15 cellular contexts compared by ENCODE assay signal in the genomic region with DNA sequence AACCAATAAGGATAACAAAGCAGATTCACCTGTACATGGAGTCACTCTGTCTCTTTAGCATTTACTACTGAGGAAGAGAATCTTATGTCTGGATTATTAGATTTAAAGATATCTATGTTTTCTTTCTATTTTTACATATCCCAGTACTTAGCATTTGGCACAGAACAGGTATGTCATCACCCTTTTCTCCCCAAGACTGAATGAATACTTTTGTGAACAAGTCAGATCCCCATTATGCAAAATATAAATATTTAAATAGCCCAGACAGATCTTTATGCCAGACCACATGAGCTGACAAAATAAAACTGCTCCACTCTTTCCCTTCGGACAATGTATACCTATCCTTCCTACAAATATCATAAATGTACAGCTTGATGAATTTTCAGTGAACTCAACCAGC.
DNase-seq lines count a peak whose midpoint lies in the region; ATAC-seq and TF ChIP-seq lines count a peak whose summit lies in the region.
"Had no signal": no experiment of that assay in that cellular context is flagged by ENCODE, and none has a peak within 500 bp of the region (broad histone marks: within the 10 kb centered on the region; RNA-seq: fewer than 3 reads in every experiment).

No MANE protein-coding gene starts in this region.

- H3K4me1 ChIP-seq in cardiac muscle cell (ENCODE audit: low read depth), result peaks cover 10% of the 10 kb centered on the region
- H3K4me1 ChIP-seq: Peyer's patch had no signal

- H3K36me3 ChIP-seq in cardiac muscle cell, result no peaks in the 10 kb centered on the region
- H3K36me3 ChIP-seq: Peyer's patch had no signal

- TF ChIP-seq CTCF in cardiac muscle cell (IDR thresholded peaks at IDR 0.05; ENCODE audit: low read depth, low read length) (no peak), WTC11 (IDR thresholded peaks at IDR 0.05) (no peak)

- no peak overlapping the region for H3K4me3 Mint-ChIP-seq in WTC11
- H3K4me3 Mint-ChIP-seq: B cell, CD14-positive monocyte had no signal

- no peaks in the 10 kb centered on the region for H3K27me3 Mint-ChIP-seq in WTC11 (ENCODE audit: low read depth)
- H3K27me3 Mint-ChIP-seq: B cell had no signal

- CTCF ChIA-PET in WTC11 (lab: Charles Lee), result no interaction called here

- no peaks in the 10 kb centered on the region for H3K9me3 ChIP-seq in cardiac muscle cell (ENCODE audit: low read depth)
- H3K9me3 ChIP-seq: Peyer's patch had no signal

- no peak overlapping the region for H3K4me3 ChIP-seq in cardiac muscle cell
- H3K4me3 ChIP-seq: Peyer's patch had no signal

- intact Hi-C loops in left cardiac atrium (cut with DNase I), result no loop called here

- POLR2A ChIA-PET in WTC11 (lab: Charles Lee), result no interaction called here

- peak overlapping the region; percentile 52; the same call in 1 of the 2 replicates for H3K27ac Mint-ChIP-seq in WTC11
- H3K27ac Mint-ChIP-seq: B cell, CD14-positive monocyte had no signal

- peaks cover 8% of the 10 kb centered on the region for H3K4me1 Mint-ChIP-seq in WTC11
- H3K4me1 Mint-ChIP-seq: B cell, CD14-positive monocyte had no signal

- DNase-seq in cardiac muscle cell (ENCODE audit: low read depth in 1 of 2, low spot score in 1 of 2) (no peak), left cardiac atrium (no peak), WTC11 (ENCODE audit: low spot score) (no peak), fibroblast of peridontal ligament (ENCODE audit: extremely low read depth) (peak; percentile 27), CD1c-positive myeloid dendritic cell (ENCODE audit: extremely low spot score) (no peak), A172 (ENCODE audit: low spot score) (no peak), pons (ENCODE audit: low spot score) (no peak)
- DNase-seq: COR-L47, Kasumi-1, NCI-H1417, NCI-H1694 treated with DMSO at 0.1 percent for 48 hours, NCI-H446, Peyer's patch had no signal

- H3K27ac ChIP-seq in cardiac muscle cell, result peak overlapping the region; percentile 54
- H3K27ac ChIP-seq: Peyer's patch had no signal

- no peaks in the 10 kb centered on the region for H3K36me3 Mint-ChIP-seq in WTC11

- no peaks in the 10 kb centered on the region for H3K27me3 ChIP-seq in cardiac muscle cell
- H3K27me3 ChIP-seq: Peyer's patch had no signal

- no peak for ATAC-seq in left cardiac atrium
- ATAC-seq in WTC11, result no peak

- no peaks in the 10 kb centered on the region for H3K9me3 Mint-ChIP-seq in WTC11

TF ChIP-seq in WTC11, 78 proteins besides CTCF, POLR2A, EP300 and RAD21 (continues in another document):
- TF ChIP-seq PRRX2 (CRISPR knock-in tag; IDR thresholded peaks at IDR 0.05) (no peak), ZNF532 (CRISPR knock-in tag; IDR thresholded peaks at IDR 0.05; ENCODE audit: borderline replicate concordance) (no peak), ZNF138 (CRISPR knock-in tag; conservative IDR thresholded peaks at IDR 0.05) (no peak), HMGA2 (CRISPR knock-in tag; IDR thresholded peaks at IDR 0.05) (no peak), KAT7 (CRISPR knock-in tag; IDR thresholded peaks at IDR 0.05; ENCODE audit: borderline replicate concordance) (no peak), ARID4B (CRISPR knock-in tag; IDR thresholded peaks at IDR 0.05; ENCODE audit: borderline replicate concordance) (no peak), USF1 (CRISPR knock-in tag; IDR thresholded peaks at IDR 0.05) (no peak), SMAD4 (CRISPR knock-in tag; IDR thresholded peaks at IDR 0.05) (no peak), E2F5 (CRISPR knock-in tag; IDR thresholded peaks at IDR 0.05) (no peak), NR3C1 (CRISPR knock-in tag; conservative IDR thresholded peaks at IDR 0.05; ENCODE audit: low read depth) (no peak), PREB (CRISPR knock-in tag; IDR thresholded peaks at IDR 0.05; ENCODE audit: borderline replicate concordance) (no peak)
